1 cellular context compared by ENCODE assay signal in genomic region chr17:4986951-4987766, GRCh38.
TF ChIP-seq lines count a peak whose summit lies in the region.

A gene with protein sequence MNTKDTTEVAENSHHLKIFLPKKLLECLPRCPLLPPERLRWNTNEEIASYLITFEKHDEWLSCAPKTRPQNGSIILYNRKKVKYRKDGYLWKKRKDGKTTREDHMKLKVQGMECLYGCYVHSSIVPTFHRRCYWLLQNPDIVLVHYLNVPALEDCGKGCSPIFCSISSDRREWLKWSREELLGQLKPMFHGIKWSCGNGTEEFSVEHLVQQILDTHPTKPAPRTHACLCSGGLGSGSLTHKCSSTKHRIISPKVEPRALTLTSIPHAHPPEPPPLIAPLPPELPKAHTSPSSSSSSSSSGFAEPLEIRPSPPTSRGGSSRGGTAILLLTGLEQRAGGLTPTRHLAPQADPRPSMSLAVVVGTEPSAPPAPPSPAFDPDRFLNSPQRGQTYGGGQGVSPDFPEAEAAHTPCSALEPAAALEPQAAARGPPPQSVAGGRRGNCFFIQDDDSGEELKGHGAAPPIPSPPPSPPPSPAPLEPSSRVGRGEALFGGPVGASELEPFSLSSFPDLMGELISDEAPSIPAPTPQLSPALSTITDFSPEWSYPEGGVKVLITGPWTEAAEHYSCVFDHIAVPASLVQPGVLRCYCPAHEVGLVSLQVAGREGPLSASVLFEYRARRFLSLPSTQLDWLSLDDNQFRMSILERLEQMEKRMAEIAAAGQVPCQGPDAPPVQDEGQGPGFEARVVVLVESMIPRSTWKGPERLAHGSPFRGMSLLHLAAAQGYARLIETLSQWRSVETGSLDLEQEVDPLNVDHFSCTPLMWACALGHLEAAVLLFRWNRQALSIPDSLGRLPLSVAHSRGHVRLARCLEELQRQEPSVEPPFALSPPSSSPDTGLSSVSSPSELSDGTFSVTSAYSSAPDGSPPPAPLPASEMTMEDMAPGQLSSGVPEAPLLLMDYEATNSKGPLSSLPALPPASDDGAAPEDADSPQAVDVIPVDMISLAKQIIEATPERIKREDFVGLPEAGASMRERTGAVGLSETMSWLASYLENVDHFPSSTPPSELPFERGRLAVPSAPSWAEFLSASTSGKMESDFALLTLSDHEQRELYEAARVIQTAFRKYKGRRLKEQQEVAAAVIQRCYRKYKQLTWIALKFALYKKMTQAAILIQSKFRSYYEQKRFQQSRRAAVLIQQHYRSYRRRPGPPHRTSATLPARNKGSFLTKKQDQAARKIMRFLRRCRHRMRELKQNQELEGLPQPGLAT (minus strand): TSS chr17:4987675. CDS start chr17:4986222, 1,453 bp downstream.

TF ChIP-seq in HEK293, 187 proteins besides CTCF, POLR2A, EP300 and RAD21 (continued from another document):
- TF ChIP-seq ZNF10 (tag by site-specific recombination; IDR thresholded peaks at IDR 0.05) (0 out of 2 replicates have a peak, but pooled peaks have one; percentile 73), BCL11A (tag by site-specific recombination; IDR thresholded peaks at IDR 0.05; ENCODE audit: low read depth) (0 out of 2 replicates have a peak, but pooled peaks have one; percentile 64), ZNF645 (tag by site-specific recombination; IDR thresholded peaks at IDR 0.05) (no peak), ZNF707 (tag by site-specific recombination; IDR thresholded peaks at IDR 0.05) (no peak), ZFP69B (tag by site-specific recombination; IDR thresholded peaks at IDR 0.05) (peak; percentile 81), SP3 (tag by site-specific recombination; IDR thresholded peaks at IDR 0.05) (peak; percentile 50), ZNF202 (tag by site-specific recombination; IDR thresholded peaks at IDR 0.05; ENCODE audit: borderline replicate concordance) (no peak), GLIS1 (tag by site-specific recombination; IDR thresholded peaks at IDR 0.05) (peak; percentile 99), ZBTB44 (tag by site-specific recombination; IDR thresholded peaks at IDR 0.05) (peak; percentile 43; the same call in 1 of the 2 replicates), ZNF391 (tag by site-specific recombination; IDR thresholded peaks at IDR 0.05; ENCODE audit: borderline replicate concordance, low read depth) (peak; percentile 60; the same call in 1 of the 2 replicates), OSR2 (tag by site-specific recombination; IDR thresholded peaks at IDR 0.05) (peak; percentile 61), BCL6B (tag by site-specific recombination; IDR thresholded peaks at IDR 0.05) (no peak), ZNF146 (tag by site-specific recombination; IDR thresholded peaks at IDR 0.05) (peak; percentile 17; the same call in 1 of the 2 replicates), EGR2 (tag by site-specific recombination; IDR thresholded peaks at IDR 0.05; ENCODE audit: low read depth) (peak; percentile 80), ZNF223 (tag by site-specific recombination; IDR thresholded peaks at IDR 0.05) (no peak), ZNF692 (tag by site-specific recombination; IDR thresholded peaks at IDR 0.05) (peak; percentile 94), ZSCAN4 (tag by site-specific recombination; IDR thresholded peaks at IDR 0.05) (no peak), ZNF488 (tag by site-specific recombination; IDR thresholded peaks at IDR 0.05) (peak; percentile 17; the same call in 1 of the 2 replicates), ZNF558 (tag by site-specific recombination; IDR thresholded peaks at IDR 0.05) (no peak), KLF17 (tag by site-specific recombination; IDR thresholded peaks at IDR 0.05) (peak; percentile 74), REPIN1 (tag by site-specific recombination; IDR thresholded peaks at IDR 0.05; ENCODE audit: low read depth) (peak; percentile 85), ZNF837 (tag by site-specific recombination; IDR thresholded peaks at IDR 0.05) (no peak), ZNF76 (tag by site-specific recombination; IDR thresholded peaks at IDR 0.05; ENCODE audit: borderline replicate concordance, low read depth) (peak; percentile 82)
- TF ChIP-seq, protein P1, sequence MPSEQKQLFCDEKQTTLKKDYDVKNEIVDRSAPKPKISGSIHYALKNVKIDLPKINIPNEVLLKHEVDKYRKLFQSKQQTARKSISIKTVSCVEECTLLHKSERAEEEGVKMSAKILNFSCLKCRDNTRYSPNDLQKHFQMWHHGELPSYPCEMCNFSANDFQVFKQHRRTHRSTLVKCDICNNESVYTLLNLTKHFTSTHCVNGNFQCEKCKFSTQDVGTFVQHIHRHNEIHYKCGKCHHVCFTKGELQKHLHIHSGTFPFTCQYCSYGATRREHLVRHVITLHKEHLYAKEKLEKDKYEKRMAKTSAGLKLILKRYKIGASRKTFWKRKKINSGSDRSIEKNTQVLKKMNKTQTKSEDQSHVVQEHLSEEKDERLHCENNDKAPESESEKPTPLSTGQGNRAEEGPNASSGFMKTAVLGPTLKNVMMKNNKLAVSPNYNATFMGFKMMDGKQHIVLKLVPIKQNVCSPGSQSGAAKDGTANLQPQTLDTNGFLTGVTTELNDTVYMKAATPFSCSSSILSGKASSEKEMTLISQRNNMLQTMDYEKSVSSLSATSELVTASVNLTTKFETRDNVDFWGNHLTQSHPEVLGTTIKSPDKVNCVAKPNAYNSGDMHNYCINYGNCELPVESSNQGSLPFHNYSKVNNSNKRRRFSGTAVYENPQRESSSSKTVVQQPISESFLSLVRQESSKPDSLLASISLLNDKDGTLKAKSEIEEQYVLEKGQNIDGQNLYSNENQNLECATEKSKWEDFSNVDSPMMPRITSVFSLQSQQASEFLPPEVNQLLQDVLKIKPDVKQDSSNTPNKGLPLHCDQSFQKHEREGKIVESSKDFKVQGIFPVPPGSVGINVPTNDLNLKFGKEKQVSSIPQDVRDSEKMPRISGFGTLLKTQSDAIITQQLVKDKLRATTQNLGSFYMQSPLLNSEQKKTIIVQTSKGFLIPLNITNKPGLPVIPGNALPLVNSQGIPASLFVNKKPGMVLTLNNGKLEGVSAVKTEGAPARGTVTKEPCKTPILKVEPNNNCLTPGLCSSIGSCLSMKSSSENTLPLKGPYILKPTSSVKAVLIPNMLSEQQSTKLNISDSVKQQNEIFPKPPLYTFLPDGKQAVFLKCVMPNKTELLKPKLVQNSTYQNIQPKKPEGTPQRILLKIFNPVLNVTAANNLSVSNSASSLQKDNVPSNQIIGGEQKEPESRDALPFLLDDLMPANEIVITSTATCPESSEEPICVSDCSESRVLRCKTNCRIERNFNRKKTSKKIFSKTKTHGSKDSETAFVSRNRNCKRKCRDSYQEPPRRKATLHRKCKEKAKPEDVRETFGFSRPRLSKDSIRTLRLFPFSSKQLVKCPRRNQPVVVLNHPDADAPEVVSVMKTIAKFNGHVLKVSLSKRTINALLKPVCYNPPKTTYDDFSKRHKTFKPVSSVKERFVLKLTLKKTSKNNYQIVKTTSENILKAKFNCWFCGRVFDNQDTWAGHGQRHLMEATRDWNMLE (tag by site-specific recombination; conservative IDR thresholded peaks at IDR 0.05; ENCODE audit: low read depth): peak; percentile 32
- TF ChIP-seq, protein P2, sequence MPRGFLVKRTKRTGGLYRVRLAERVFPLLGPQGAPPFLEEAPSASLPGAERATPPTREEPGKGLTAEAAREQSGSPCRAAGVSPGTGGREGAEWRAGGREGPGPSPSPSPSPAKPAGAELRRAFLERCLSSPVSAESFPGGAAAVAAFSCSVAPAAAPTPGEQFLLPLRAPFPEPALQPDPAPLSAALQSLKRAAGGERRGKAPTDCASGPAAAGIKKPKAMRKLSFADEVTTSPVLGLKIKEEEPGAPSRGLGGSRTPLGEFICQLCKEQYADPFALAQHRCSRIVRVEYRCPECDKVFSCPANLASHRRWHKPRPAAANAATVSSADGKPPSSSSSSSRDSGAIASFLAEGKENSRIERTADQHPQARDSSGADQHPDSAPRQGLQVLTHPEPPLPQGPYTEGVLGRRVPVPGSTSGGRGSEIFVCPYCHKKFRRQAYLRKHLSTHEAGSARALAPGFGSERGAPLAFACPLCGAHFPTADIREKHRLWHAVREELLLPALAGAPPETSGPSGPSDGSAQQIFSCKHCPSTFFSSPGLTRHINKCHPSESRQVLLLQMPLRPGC (tag by site-specific recombination; IDR thresholded peaks at IDR 0.05): peak; percentile 65; the same call in 1 of the 2 replicates
